Comparison of ENCODE assay signal across 16 cellular contexts in the genomic region with DNA sequence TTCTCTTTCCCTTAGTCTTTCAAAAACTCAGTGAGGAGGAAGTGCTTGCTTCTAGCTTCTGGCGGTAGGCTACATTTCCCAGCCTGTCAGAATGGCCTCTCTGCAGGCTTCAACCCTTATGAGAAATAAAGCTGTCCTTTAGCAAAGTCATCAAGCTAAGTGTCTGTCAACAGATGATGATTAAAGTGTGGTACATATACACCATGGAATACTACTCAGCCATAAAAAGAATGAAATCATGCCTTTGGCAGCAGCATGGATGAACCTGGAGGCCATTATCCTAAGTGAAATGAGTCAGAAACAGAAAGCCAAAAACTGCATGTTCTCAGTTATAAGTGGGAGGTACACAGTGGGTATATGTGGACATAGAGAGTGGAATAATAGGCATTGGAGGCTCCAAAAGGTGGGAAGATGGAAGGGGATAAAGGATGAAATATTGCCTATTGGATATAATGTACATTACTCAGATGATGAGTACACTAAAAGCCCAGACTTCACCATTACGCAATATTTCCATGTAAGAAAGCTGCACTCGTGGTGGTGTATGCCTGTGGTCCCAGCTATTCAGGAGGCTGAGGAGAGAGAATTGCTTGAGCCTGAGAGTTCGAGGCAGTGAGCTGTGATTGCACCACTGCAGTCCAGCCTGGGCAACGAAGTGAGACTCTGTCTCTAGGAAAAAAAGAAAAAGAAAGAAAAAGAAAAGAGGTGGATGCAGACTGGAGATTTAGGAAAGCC. TPM values are rescaled to one million over a fixed set of nuclear protein-coding genes. Genes with fewer than 3 reads are reported as not detected.
DNase-seq lines count a peak whose midpoint lies in the region; ATAC-seq, FAIRE-seq and TF ChIP-seq lines count a peak whose summit lies in the region.
"Had no signal": no experiment of that assay in that cellular context is flagged by ENCODE, and none has a peak within 500 bp of the region (broad histone marks: within the 10 kb centered on the region; RNA-seq: fewer than 3 reads in every experiment).

No MANE protein-coding gene starts in this region.

- H3K4me3 ChIP-seq in A549, result no peak overlapping the region
- H3K4me3 ChIP-seq in IMR-90 (ENCODE audit: insufficient read depth, low read depth, low read length), result no peak overlapping the region
- H3K4me3 ChIP-seq in K562, result no peak overlapping the region
- H3K4me3 ChIP-seq: body of pancreas, esophagus muscularis mucosa, skin epidermis, uterus had no signal

- no peaks in the 10 kb centered on the region for H3K79me2 ChIP-seq in K562 (ENCODE audit: control insufficient read depth, insufficient read depth, low read length)

- H4K8ac ChIP-seq in IMR-90 (ENCODE audit: low read depth in 2 of 2, low read length in 2 of 2), result no peak overlapping the region

- no peak for ATAC-seq in A549
- ATAC-seq in IMR-90 (ENCODE audit: low read depth), result peak; percentile 78
- ATAC-seq in K562, result no peak
- no peak for ATAC-seq in GM21447 (IDR thresholded peaks at IDR 0.05; ENCODE audit: unreplicated experiment)
- ATAC-seq: body of pancreas; naive thymus-derived CD8-positive, alpha-beta T cell had no signal

- POLR2A ChIA-PET in A549 (lab: Yijun Ruan, JAX), result no interaction called here
- POLR2A ChIA-PET in IMR-90 (lab: Charles Lee; ENCODE audit: unreplicated experiment), result no interaction called here
- POLR2A ChIA-PET in K562 (lab: Yijun Ruan, JAX), result interaction anchor here (0.6 to 1.4 kb wide), 3 partner anchors 10 to 420 kb away, joined by 3 read pairs; no protein-coding TSS in a partner anchor

- TF ChIP-seq EP300 in A549 (IDR thresholded peaks at IDR 0.05) (no peak), K562 (IDR thresholded peaks at IDR 0.05; ENCODE audit: low read length) (no peak)

- H3K9ac ChIP-seq in IMR-90 (ENCODE audit: low read depth, low read length) (no peak overlapping the region), K562 (ENCODE audit: insufficient read depth in 1 of 2, low read depth in 2 of 2, low read length in 2 of 2) (no peak overlapping the region)

- BruUV-seq in IMR-90 (replicated peaks; lab: Mats Ljungman, UMichigan) (no TSS peak), K562 (replicated peaks; lab: Mats Ljungman, UMichigan) (no TSS peak)

- no peak overlapping the region for H3K14ac ChIP-seq in IMR-90 (replicated peaks; ENCODE audit: low read depth, low read length)

- no peak overlapping the region for H2AFZ ChIP-seq in IMR-90 (replicated peaks; ENCODE audit: low read length, poor library complexity)
- no peak overlapping the region for H2AFZ ChIP-seq in K562 (ENCODE audit: low read depth, low read length)

- no peaks in the 10 kb centered on the region for H3K27me3 ChIP-seq in IMR-90 (ENCODE audit: control insufficient read depth, insufficient read depth, low read length)
- H3K27me3 ChIP-seq in K562 (ENCODE audit: control insufficient read depth in 2 of 2, insufficient read depth in 2 of 2, low read length in 2 of 2), result peaks cover 5 to 22% of the 10 kb centered on the region in 2 experiments; a peak in 2 of 5 replicates
- H3K27me3 ChIP-seq: body of pancreas, esophagus muscularis mucosa, uterus had no signal

- no peak overlapping the region for H2AK9ac ChIP-seq in IMR-90 (replicated peaks; ENCODE audit: low read depth, low read length, poor library complexity)

- no peak overlapping the region for H2BK5ac ChIP-seq in IMR-90 (ENCODE audit: low read depth, low read length, poor library complexity, severe bottlenecking)

- H3K9me1 ChIP-seq in IMR-90 (ENCODE audit: insufficient read depth, low read length) (no peaks in the 10 kb centered on the region), K562 (ENCODE audit: control insufficient read depth, insufficient read depth, low read length) (no peaks in the 10 kb centered on the region)

- H3K4me2 ChIP-seq in A549 (no peak overlapping the region), IMR-90 (ENCODE audit: low read depth, low read length) (no peak overlapping the region), K562 (ENCODE audit: insufficient read depth, low read length) (no peak overlapping the region)

- H2AK5ac ChIP-seq in IMR-90 (ENCODE audit: low read depth, low read length), result no peak overlapping the region

- no peak overlapping the region for H2BK120ac ChIP-seq in IMR-90 (ENCODE audit: low read depth, low read length)

- 55% methylated on average over 5 of the region's 5 CpGs for WGBS in A549 (ENCODE audit: missing lambda C conversion rate)
- 50% methylated on average over 1 of the region's 5 CpGs; no CpG with 5 or more reads in 1 of the 2 experiments for WGBS in IMR-90 (ENCODE audit: extremely low coverage in 2 of 2, insufficient read length in 1 of 2), 2 experiments
- 0% methylated on average over 4 of the region's 5 CpGs for WGBS in K562 (ENCODE audit: insufficient coverage, low coverage, missing lambda C conversion rate)

- H4K91ac ChIP-seq in IMR-90 (ENCODE audit: insufficient read depth, low read depth, low read length), result no peak overlapping the region

- no peak for DNase-seq in A549 (ENCODE audit: low read depth in 1 of 2, low spot score in 1 of 2)
- peak; percentile 77 for DNase-seq in IMR-90
- no peak for DNase-seq in K562 (ENCODE audit: extremely low read depth in 1 of 4, low spot score in 3 of 4)
- DNase-seq in glomerular visceral epithelial cell (ENCODE audit: extremely low spot score), result peak; percentile 46
- DNase-seq in NCI-H446 treated with DMSO at 0.1 percent for 48 hours (lab: John Stamatoyannopoulos, UW), result no peak
- DNase-seq in GDM1 (lab: John Stamatoyannopoulos, UW), result no peak
- DNase-seq in NCI-H69 (lab: John Stamatoyannopoulos, UW), result no peak
- DNase-seq: body of pancreas; kidney; naive thymus-derived CD8-positive, alpha-beta T cell; SHP77; uterus; WERI-Rb-1 had no signal

- H3K27ac ChIP-seq in A549 (no peak overlapping the region), IMR-90 (ENCODE audit: insufficient read depth, low read length) (no peak overlapping the region), K562 (ENCODE audit: extremely low read depth, low read depth, low read length) (no peak overlapping the region)
- H3K27ac ChIP-seq: body of pancreas, esophagus muscularis mucosa, uterus, WERI-Rb-1 had no signal

- in situ Hi-C loops in IMR-90 (cut with MboI; ENCODE audit: low sequenced_read_pairs), result no loop called here
- in situ Hi-C loops in K562 (cut with MboI), result no loop called here

- TF ChIP-seq POLR2A in A549 (IDR thresholded peaks at IDR 0.05; ENCODE audit: low read length), result no peak
- TF ChIP-seq POLR2A in IMR-90 (IDR thresholded peaks at IDR 0.05; ENCODE audit: low read depth, low read length), result no peak
- no peak for TF ChIP-seq POLR2A in K562 (conservative IDR thresholded peaks at IDR 0.05)

- H4K5ac ChIP-seq in IMR-90 (ENCODE audit: low read depth, low read length), result no peak overlapping the region

- CTCF ChIA-PET in A549 (lab: Yijun Ruan, JAX) (no interaction called here), IMR-90 (lab: Yijun Ruan, JAX) (interaction anchor here (0.5 to 1.5 kb wide), 3 partner anchors 10 to 431 kb away, joined by 3 to 4 read pairs (median 3); no protein-coding TSS in a partner anchor), K562 (lab: Yijun Ruan, JAX; ENCODE audit: low intra/inter-chr PET ratio) (no interaction called here)

- no peak overlapping the region for H2BK20ac ChIP-seq in IMR-90 (ENCODE audit: low read depth, low read length)

- H2BK15ac ChIP-seq in IMR-90 (ENCODE audit: low read depth, low read length), result no peak overlapping the region

- TF ChIP-seq RAD21 in A549 (conservative IDR thresholded peaks at IDR 0.05 in 1 of 2, IDR thresholded peaks at IDR 0.05 in 1 of 2) (no peak), IMR-90 (IDR thresholded peaks at IDR 0.05; ENCODE audit: low read length) (no peak), K562 (CRISPR knock-in tag; conservative IDR thresholded peaks at IDR 0.05 in 1 of 2, IDR thresholded peaks at IDR 0.05 in 1 of 2) (no peak)

- H3K23ac ChIP-seq in IMR-90 (ENCODE audit: low read depth, low read length), result no peak overlapping the region

- no peak overlapping the region for H3K18ac ChIP-seq in IMR-90 (ENCODE audit: low read depth, low read length)

- no peaks in the 10 kb centered on the region for H3K9me3 ChIP-seq in A549
- H3K9me3 ChIP-seq in IMR-90 (ENCODE audit: control insufficient read depth, insufficient read depth, low read length), result no peaks in the 10 kb centered on the region
- no peaks in the 10 kb centered on the region for H3K9me3 ChIP-seq in K562 (replicated peaks; ENCODE audit: control insufficient read depth, insufficient read depth, low read depth, low read length)
- H3K9me3 ChIP-seq: body of pancreas, esophagus muscularis mucosa, uterus had no signal

- no peaks in the 10 kb centered on the region for H4K20me1 ChIP-seq in IMR-90 (ENCODE audit: insufficient read depth, low read length)
- H4K20me1 ChIP-seq in K562 (replicated peaks; ENCODE audit: control insufficient read depth, insufficient read depth, low read length), result no peaks in the 10 kb centered on the region

- intact Hi-C loops in IMR-90 (cut with micrococcal nuclease) (no loop called here), K562 (cut with micrococcal nuclease) (no loop called here)

- H3K4me1 ChIP-seq in A549, result no peaks in the 10 kb centered on the region
- no peaks in the 10 kb centered on the region for H3K4me1 ChIP-seq in IMR-90 (ENCODE audit: control insufficient read depth, insufficient read depth, low read length)
- no peaks in the 10 kb centered on the region for H3K4me1 ChIP-seq in K562 (replicated peaks in 1 of 2; ENCODE audit: control insufficient read depth in 2 of 2, insufficient read depth in 2 of 2, low read length in 2 of 2)
- H3K4me1 ChIP-seq: uterus had no signal

- H3K56ac ChIP-seq in IMR-90 (ENCODE audit: extremely low read depth, insufficient read depth, low read length), result no peak overlapping the region

- dilution Hi-C loops in IMR-90 (cut with HindIII; ENCODE audit: low sequenced_read_pairs, unreplicated experiment), result no loop called here

- H3K36me3 ChIP-seq in IMR-90 (ENCODE audit: control insufficient read depth, insufficient read depth, low read length), result no peaks in the 10 kb centered on the region
- no peaks in the 10 kb centered on the region for H3K36me3 ChIP-seq in K562 (ENCODE audit: control insufficient read depth, insufficient read depth, low read length)
- H3K36me3 ChIP-seq: esophagus muscularis mucosa, uterus, WERI-Rb-1 had no signal

- H3K4ac ChIP-seq in IMR-90 (ENCODE audit: low read depth, low read length), result no peak overlapping the region

- FAIRE-seq in A549 (lab: Jason Lieb, UNC) (no peak), K562 (lab: Jason Lieb, UNC) (no peak)
- FAIRE-seq: kidney had no signal

- H3K79me1 ChIP-seq in IMR-90 (ENCODE audit: low read depth in 1 of 2, low read length in 2 of 2), result no peaks in the 10 kb centered on the region

- no peak for TF ChIP-seq CTCF in A549 (IDR thresholded peaks at IDR 0.05)
- TF ChIP-seq CTCF in IMR-90 (conservative IDR thresholded peaks at IDR 0.05; ENCODE audit: low read depth, low read length), result no peak
- no peak for TF ChIP-seq CTCF in K562 (IDR thresholded peaks at IDR 0.05 in 2 of 3, conservative IDR thresholded peaks at IDR 0.05 in 1 of 3; ENCODE audit: insufficient read depth in 2 of 3, low read depth in 1 of 3, low read length in 3 of 3)

RNA-seq across cellular contexts. Expression of a gene that starts 7.9 kb away (rescaled TPM):
- polyA plus RNA-seq in A549 (2011; rRNA removed) (0.92 and 1.0 TPM in 2 replicates), A549 (2017; fragmentation: RNase III; extraction: RNeasy Plus Mini Kit Qiagen cat#74134 plus additional on column Dnase treatment) (1.0 to 1.4 TPM (median 1.2 TPM) in 3 replicates), IMR-90 (2012; rRNA removed) (15.9 and 16.0 TPM in 2 replicates), K562 (2011; rRNA removed) (0.11 and 0.17 TPM in 2 replicates), K562 (2014; fragmentation: Illumina TruSeq; extraction: Trizol) (0.03 and 0.27 TPM in 2 replicates), K562 (2014; fragmentation: Nextera tagmentation; extraction: Ambion mirVana) (under 1 TPM; 0.01 TPM), K562 (2014; rRNA removed) (1.0 TPM in 1 of 2 replicates, not detected in the other)
- polyA plus RNA-seq in A549 (2012; cell fraction: cytosol; rRNA removed), result 0.14 and 0.29 TPM in 2 replicates
- 0.32 and 0.44 TPM in 2 replicates for polyA plus RNA-seq in A549 (2012; cell fraction: nucleus; rRNA removed)
- 5.2 and 6.1 TPM in 2 replicates for polyA minus RNA-seq in A549 (2011; rRNA and poly(A)+ RNA removed)
- total RNA-seq in IMR-90 (2012; rRNA removed) (52.2 and 64.2 TPM in 2 replicates), K562 (2014; rRNA removed) (0.12 and 0.41 TPM in 2 replicates), K562 (2014; rRNA removed; fragmentation: Illumina TruSeq; extraction: Trizol) (0.10 and 0.18 TPM in 2 replicates), K562 (2015; rRNA removed; fragmentation: Illumina TruSeq; extraction: Trizol) (0.04 TPM in 2 replicates), K562 (2021) (0.09 and 0.16 TPM in 2 replicates)
- polyA plus RNA-seq in IMR-90 (2012; cell fraction: cytosol; rRNA removed), result 6.7 and 14.0 TPM in 2 replicates
- 19.2 and 24.1 TPM in 2 replicates for polyA plus RNA-seq in IMR-90 (2012; cell fraction: nucleus; rRNA removed; ENCODE audit: low replicate concordance)
- total RNA-seq in K562 (2011; cell fraction: chromatin; rRNA removed; ENCODE audit: low replicate concordance), result 0.56 TPM in 2 replicates
- total RNA-seq in K562 (2011; cell fraction: nucleolus; rRNA removed), result 0.50 and 0.66 TPM in 2 replicates
- total RNA-seq in K562 (2011; cell fraction: nucleoplasm; rRNA removed), result 0.69 TPM in 1 of 2 replicates, not detected in the other
- polyA plus RNA-seq in K562 (2011; cell fraction: cytosol; rRNA removed), result 0.03 and 0.25 TPM in 2 replicates
- polyA plus RNA-seq in K562 (2011; cell fraction: nucleus; rRNA removed), result 0.39 and 0.46 TPM in 2 replicates
- polyA plus RNA-seq in K562 (2012), result 0.14 and 0.53 TPM in 2 replicates
- polyA minus RNA-seq in K562 (2011; rRNA and poly(A)+ RNA removed), result 0.21 and 0.46 TPM in 2 replicates
- not detected in 2 replicates for polyA minus RNA-seq in K562 (2011; cell fraction: cytosol; rRNA and poly(A)+ RNA removed)
- 0.13 and 0.33 TPM in 2 replicates for polyA minus RNA-seq in K562 (2011; cell fraction: nucleus; rRNA and poly(A)+ RNA removed)

Comparison
In these comparisons a context has a peak if more than half of its experiments do, and no peak if none do; other contexts are left out.
1. DNase-seq: peak in IMR-90 (single experiment) and glomerular visceral epithelial cell (single experiment); none in A549 (0 of 2), K562 (0 of 4), NCI-H446 treated with DMSO at 0.1 percent for 48 hours (single experiment), GDM1 (single experiment) and NCI-H69 (single experiment).